Comparison of ENCODE assay signal across 2 cellular contexts in genomic region chr7:77516085-77516484, GRCh38.
TF ChIP-seq lines count a peak whose summit lies in the region.

No MANE protein-coding gene starts in this region.

TF ChIP-seq in K562, 482 proteins besides CTCF, POLR2A, EP300 and RAD21 (continued from another document):
- TF ChIP-seq ZNF740 (CRISPR knock-in tag; IDR thresholded peaks at IDR 0.05) (no peak), ZNF740 (tag; IDR thresholded peaks at IDR 0.05) (no peak), HMBOX1 (IDR thresholded peaks at IDR 0.05) (peak; percentile 37; the same call in 1 of the 2 replicates), ELF1 (tag; IDR thresholded peaks at IDR 0.05) (no peak)

TF ChIP-seq in liver, 16 proteins besides CTCF, POLR2A, EP300 and RAD21 (continued from another document):
- no peak for TF ChIP-seq REST (IDR thresholded peaks at IDR 0.05)
- no peak for TF ChIP-seq TAF1 (conservative IDR thresholded peaks at IDR 0.05)
- TF ChIP-seq HNF4G (IDR thresholded peaks at IDR 0.05) = no peak
- peak; percentile 46 to 69 for TF ChIP-seq HNF4A (conservative IDR thresholded peaks at IDR 0.05)
- no peak for TF ChIP-seq NR2F2 (IDR thresholded peaks at IDR 0.05)
